Comparison of ENCODE assay signal across 29 cellular contexts in genomic region chr10:12031404-12031803, GRCh38.
"Had no signal": no experiment of that assay in that cellular context is flagged by ENCODE, and none has a peak within 500 bp of the region (broad histone marks: within the 10 kb centered on the region; RNA-seq: fewer than 3 reads in every experiment).

No MANE protein-coding gene starts in this region.

- H3K4me3 ChIP-seq: ascending aorta, breast epithelium, cardiac muscle cell, colonic mucosa, esophagus squamous epithelium, gastroesophageal sphincter had no signal

- ATAC-seq: activated CD4-positive, alpha-beta T cell treated with anti-CD3 and anti-CD28 coated beads for 36 hours; activated CD8-positive, alpha-beta memory T cell treated with anti-CD3 and anti-CD28 coated beads, Interleukin-2, amount 10 ng/mL, durations not matched to agents 7 days and 5 days; activated CD8-positive, alpha-beta T cell treated with anti-CD3 and anti-CD28 coated beads, Interleukin-2, amount 10 ng/mL, durations not matched to agents 7 days and 5 days; activated naive CD4-positive, alpha-beta T cell treated with anti-CD3 and anti-CD28 coated beads, Interleukin-2, amount 50 U/mL, for 72 hours; gastroesophageal sphincter had no signal

- H3K9me3 Mint-ChIP-seq: activated CD4-positive, alpha-beta memory T cell treated with anti-CD3 and anti-CD28 coated beads for 36 hours; activated CD4-positive, alpha-beta T cell treated with anti-CD3 and anti-CD28 coated beads, Interleukin-2, amount 10 ng/mL, durations not matched to agents 24 days and 14 days; activated naive CD4-positive, alpha-beta T cell treated with anti-CD3 and anti-CD28 coated beads, Interleukin-2, amount 10 ng/mL, durations not matched to agents 7 days and 5 days; activated naive CD4-positive, alpha-beta T cell treated with anti-CD3 and anti-CD28 coated beads, Interleukin-2, amount 50 U/mL, for 72 hours; activated naive CD8-positive, alpha-beta T cell treated with anti-CD3 and anti-CD28 coated beads, Interleukin-2, amount 10 ng/mL, durations not matched to agents 7 days and 5 days; brain had no signal

- H3K4me3 Mint-ChIP-seq: activated CD4-positive, alpha-beta memory T cell treated with anti-CD3 and anti-CD28 coated beads for 36 hours; activated CD4-positive, alpha-beta T cell treated with anti-CD3 and anti-CD28 coated beads for 36 hours; activated CD4-positive, alpha-beta T cell treated with anti-CD3 and anti-CD28 coated beads, Interleukin-2, amount 10 ng/mL, durations not matched to agents 24 days and 14 days; activated CD8-positive, alpha-beta memory T cell treated with anti-CD3 and anti-CD28 coated beads, Interleukin-2, amount 10 ng/mL, durations not matched to agents 7 days and 5 days; activated CD8-positive, alpha-beta T cell treated with anti-CD3 and anti-CD28 coated beads, Interleukin-2, amount 10 ng/mL, durations not matched to agents 7 days and 5 days; activated naive CD4-positive, alpha-beta T cell treated with anti-CD3 and anti-CD28 coated beads, Interleukin-2, amount 10 ng/mL, durations not matched to agents 7 days and 5 days; activated naive CD8-positive, alpha-beta T cell treated with anti-CD3 and anti-CD28 coated beads, Interleukin-2, amount 10 ng/mL, durations not matched to agents 7 days and 5 days; brain had no signal

- DNase-seq: activated CD4-positive, alpha-beta memory T cell treated with anti-CD3 and anti-CD28 coated beads for 36 hours; activated CD4-positive, alpha-beta T cell treated with anti-CD3 and anti-CD28 coated beads for 36 hours; activated CD4-positive, alpha-beta T cell treated with anti-CD3 and anti-CD28 coated beads, Interleukin-2, amount 10 ng/mL, durations not matched to agents 24 days and 14 days; activated CD4-positive, CD25-positive, alpha-beta regulatory T cell; activated CD4-positive, CD25-positive, alpha-beta regulatory T cell treated with anti-CD3 and anti-CD28 coated beads, Interleukin-2, amount 50 U/mL, for 72 hours; activated CD8-positive, alpha-beta memory T cell treated with anti-CD3 and anti-CD28 coated beads, Interleukin-2, amount 10 ng/mL, durations not matched to agents 7 days and 5 days; activated CD8-positive, alpha-beta memory T cell treated with anti-CD3 and anti-CD28 coated beads, Interleukin-2, amount 50 U/mL, for 4 hours; activated CD8-positive, alpha-beta T cell treated with anti-CD3 and anti-CD28 coated beads, Interleukin-2, amount 10 ng/mL, durations not matched to agents 7 days and 5 days; activated gamma-delta T cell; activated naive CD4-positive, alpha-beta T cell; activated naive CD4-positive, alpha-beta T cell treated with anti-CD3 and anti-CD28 coated beads, Interleukin-2, amount 10 ng/mL, durations not matched to agents 7 days and 5 days; activated naive CD8-positive, alpha-beta T cell treated with anti-CD3 and anti-CD28 coated beads, Interleukin-2, amount 10 ng/mL, durations not matched to agents 7 days and 5 days; activated T-cell treated with anti-CD3 and anti-CD28 coated beads, Interleukin-2, amount 50 U/mL, for 1 hour; activated T-cell treated with anti-CD3 and anti-CD28 coated beads, Interleukin-2, amount 50 U/mL, for 48 hours; central memory CD4-positive, alpha-beta T cell; cerebellar nuclear complex; colonic mucosa; effector CD8-positive, alpha-beta T cell; esophagus squamous epithelium; foreskin melanocyte; T-helper 1 cell; T-helper 2 cell had no signal

- H3K27me3 ChIP-seq: ascending aorta, breast epithelium, cardiac muscle cell, colonic mucosa, esophagus squamous epithelium, gastroesophageal sphincter had no signal

- H3K9me3 ChIP-seq: ascending aorta, breast epithelium, colonic mucosa, esophagus squamous epithelium, gastroesophageal sphincter had no signal

- H3K4me1 ChIP-seq: ascending aorta, breast epithelium, colonic mucosa, esophagus squamous epithelium had no signal

- H3K27ac Mint-ChIP-seq: activated CD4-positive, alpha-beta memory T cell treated with anti-CD3 and anti-CD28 coated beads for 36 hours; activated CD4-positive, alpha-beta T cell treated with anti-CD3 and anti-CD28 coated beads, Interleukin-2, amount 10 ng/mL, durations not matched to agents 24 days and 14 days; activated CD8-positive, alpha-beta memory T cell treated with anti-CD3 and anti-CD28 coated beads, Interleukin-2, amount 10 ng/mL, durations not matched to agents 7 days and 5 days; activated CD8-positive, alpha-beta T cell treated with anti-CD3 and anti-CD28 coated beads, Interleukin-2, amount 10 ng/mL, durations not matched to agents 7 days and 5 days; activated naive CD4-positive, alpha-beta T cell treated with anti-CD3 and anti-CD28 coated beads, Interleukin-2, amount 10 ng/mL, durations not matched to agents 7 days and 5 days; activated naive CD4-positive, alpha-beta T cell treated with anti-CD3 and anti-CD28 coated beads, Interleukin-2, amount 50 U/mL, for 72 hours; activated naive CD8-positive, alpha-beta T cell treated with anti-CD3 and anti-CD28 coated beads, Interleukin-2, amount 10 ng/mL, durations not matched to agents 7 days and 5 days; brain had no signal

- H3K36me3 ChIP-seq: colonic mucosa had no signal

- H3K27ac ChIP-seq: ascending aorta, breast epithelium, cardiac muscle cell, colonic mucosa, epithelial cell of prostate, esophagus squamous epithelium, gastroesophageal sphincter had no signal

- H3K27me3 Mint-ChIP-seq: activated CD4-positive, alpha-beta memory T cell treated with anti-CD3 and anti-CD28 coated beads for 36 hours; activated CD4-positive, alpha-beta T cell treated with anti-CD3 and anti-CD28 coated beads for 36 hours; activated CD4-positive, alpha-beta T cell treated with anti-CD3 and anti-CD28 coated beads, Interleukin-2, amount 10 ng/mL, durations not matched to agents 24 days and 14 days; activated CD8-positive, alpha-beta memory T cell treated with anti-CD3 and anti-CD28 coated beads, Interleukin-2, amount 10 ng/mL, durations not matched to agents 7 days and 5 days; activated naive CD4-positive, alpha-beta T cell treated with anti-CD3 and anti-CD28 coated beads, Interleukin-2, amount 10 ng/mL, durations not matched to agents 7 days and 5 days; activated naive CD8-positive, alpha-beta T cell treated with anti-CD3 and anti-CD28 coated beads, Interleukin-2, amount 10 ng/mL, durations not matched to agents 7 days and 5 days; brain had no signal
